ENCODE assay signal across 1 cellular context in the genomic region with DNA sequence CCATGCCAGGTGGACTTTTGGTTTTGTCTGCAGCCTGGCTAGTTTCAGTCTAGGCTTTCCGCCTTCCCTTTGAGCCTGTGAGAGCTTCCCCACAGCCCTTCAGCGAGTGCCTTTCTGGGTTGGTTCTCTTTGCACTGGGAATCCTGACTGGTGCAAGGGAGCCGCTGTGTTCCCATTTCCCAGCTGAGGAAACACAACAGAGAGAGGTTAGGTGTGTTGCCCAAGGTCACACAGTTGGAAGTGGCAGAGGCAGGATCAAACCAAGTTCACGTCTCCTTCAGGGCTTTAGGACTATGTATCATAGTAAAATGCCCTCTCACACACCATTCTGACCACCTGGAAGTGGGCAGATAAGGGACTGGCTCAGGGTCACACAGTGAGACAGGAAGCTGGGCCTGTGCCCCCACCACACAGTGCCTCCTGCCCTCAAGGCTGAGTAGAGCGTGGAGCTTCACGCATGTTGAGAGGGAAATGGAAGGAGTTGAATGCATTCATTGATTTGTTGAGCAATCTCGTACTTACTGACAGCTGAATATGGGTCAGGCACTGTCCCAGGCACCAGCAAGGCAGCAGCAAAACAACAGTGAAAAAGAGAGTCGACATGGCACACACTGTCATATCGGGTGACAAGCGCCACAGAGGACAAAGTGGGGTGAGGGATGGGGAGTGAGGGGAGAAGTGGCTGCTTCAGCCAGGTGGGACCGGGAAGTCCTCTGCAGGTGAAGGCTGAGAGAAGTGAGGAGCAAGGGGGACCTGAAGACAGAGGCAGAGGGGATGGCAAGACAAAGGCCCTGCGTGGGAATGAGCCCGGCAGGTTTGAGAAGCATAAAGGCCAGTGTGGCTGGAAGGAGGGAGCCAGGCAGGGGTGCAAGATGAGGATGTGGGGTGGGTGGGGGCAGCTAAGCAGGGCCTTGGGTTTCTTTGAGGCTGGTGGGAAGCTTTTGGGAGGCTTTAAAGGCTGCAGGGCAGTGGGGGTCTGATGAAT.
TF ChIP-seq lines count a peak whose summit lies in the region.

No MANE protein-coding gene starts in this region.

TF ChIP-seq in WTC11, 78 proteins besides CTCF, POLR2A, EP300 and RAD21:
- TF ChIP-seq, protein P1, sequence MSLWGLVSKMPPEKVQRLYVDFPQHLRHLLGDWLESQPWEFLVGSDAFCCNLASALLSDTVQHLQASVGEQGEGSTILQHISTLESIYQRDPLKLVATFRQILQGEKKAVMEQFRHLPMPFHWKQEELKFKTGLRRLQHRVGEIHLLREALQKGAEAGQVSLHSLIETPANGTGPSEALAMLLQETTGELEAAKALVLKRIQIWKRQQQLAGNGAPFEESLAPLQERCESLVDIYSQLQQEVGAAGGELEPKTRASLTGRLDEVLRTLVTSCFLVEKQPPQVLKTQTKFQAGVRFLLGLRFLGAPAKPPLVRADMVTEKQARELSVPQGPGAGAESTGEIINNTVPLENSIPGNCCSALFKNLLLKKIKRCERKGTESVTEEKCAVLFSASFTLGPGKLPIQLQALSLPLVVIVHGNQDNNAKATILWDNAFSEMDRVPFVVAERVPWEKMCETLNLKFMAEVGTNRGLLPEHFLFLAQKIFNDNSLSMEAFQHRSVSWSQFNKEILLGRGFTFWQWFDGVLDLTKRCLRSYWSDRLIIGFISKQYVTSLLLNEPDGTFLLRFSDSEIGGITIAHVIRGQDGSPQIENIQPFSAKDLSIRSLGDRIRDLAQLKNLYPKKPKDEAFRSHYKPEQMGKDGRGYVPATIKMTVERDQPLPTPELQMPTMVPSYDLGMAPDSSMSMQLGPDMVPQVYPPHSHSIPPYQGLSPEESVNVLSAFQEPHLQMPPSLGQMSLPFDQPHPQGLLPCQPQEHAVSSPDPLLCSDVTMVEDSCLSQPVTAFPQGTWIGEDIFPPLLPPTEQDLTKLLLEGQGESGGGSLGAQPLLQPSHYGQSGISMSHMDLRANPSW (CRISPR knock-in tag; conservative IDR thresholded peaks at IDR 0.05; ENCODE audit: low read depth) = no peak
- no peak for TF ChIP-seq E2F4 (CRISPR knock-in tag; IDR thresholded peaks at IDR 0.05; ENCODE audit: borderline replicate concordance, low read depth)
- no peak for TF ChIP-seq SMAD4 (CRISPR knock-in tag; IDR thresholded peaks at IDR 0.05)
- TF ChIP-seq NFATC4 (CRISPR knock-in tag; IDR thresholded peaks at IDR 0.05) = no peak
